ENCODE assay signal across 19 cellular contexts in the genomic region with DNA sequence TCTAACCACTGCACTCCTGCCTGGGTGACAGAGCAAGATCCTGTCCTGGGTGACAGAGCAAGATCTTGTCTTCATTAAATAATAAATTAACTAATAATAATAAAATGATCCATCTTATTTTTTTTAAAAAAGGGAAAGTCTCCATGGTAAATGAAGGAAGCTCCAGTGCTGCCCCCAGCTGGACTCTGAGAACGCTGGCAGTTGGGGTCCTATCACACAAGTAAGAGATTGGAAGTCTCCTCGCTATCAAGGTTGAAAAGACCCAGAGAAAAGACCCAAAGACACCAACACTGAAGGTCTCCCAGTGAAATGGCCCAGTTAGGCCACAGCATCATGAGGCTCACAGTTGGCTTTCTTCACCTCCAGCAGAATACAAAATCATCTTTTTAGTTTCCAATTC. TPM values are rescaled to one million over a fixed set of nuclear protein-coding genes. Genes with fewer than 3 reads are reported as not detected.
DNase-seq lines count a peak whose midpoint lies in the region; ATAC-seq and TF ChIP-seq lines count a peak whose summit lies in the region.
"Had no signal": no experiment of that assay in that cellular context is flagged by ENCODE, and none has a peak within 500 bp of the region (broad histone marks: within the 10 kb centered on the region; RNA-seq: fewer than 3 reads in every experiment).

No MANE protein-coding gene starts in this region.

- WGBS in heart left ventricle, 4 donors = 63 to 82% (median 71%) methylated on average over 2 of the region's 2 CpGs

- no peaks in the 10 kb centered on the region for H3K9me3 ChIP-seq in left ventricle myocardium inferior (replicated peaks)
- H3K9me3 ChIP-seq in heart left ventricle = no peaks in the 10 kb centered on the region
- H3K9me3 ChIP-seq in WERI-Rb-1 (ENCODE audit: severe bottlenecking) = no peaks in the 10 kb centered on the region
- H3K9me3 ChIP-seq in upper lobe of right lung = no peaks in the 10 kb centered on the region
- H3K9me3 ChIP-seq: A549 had no signal

- no peak overlapping the region for H3K27ac ChIP-seq in left ventricle myocardium inferior (replicated peaks)
- no peak overlapping the region for H3K27ac ChIP-seq in heart left ventricle
- H3K27ac ChIP-seq in WERI-Rb-1 = no peak overlapping the region
- H3K27ac ChIP-seq in upper lobe of right lung = no peak overlapping the region
- H3K27ac ChIP-seq: A549, hepatocyte had no signal

- no peak for DNase-seq in left ventricle myocardium inferior
- DNase-seq in heart left ventricle = no peak
- no peak for DNase-seq in WERI-Rb-1
- DNase-seq in fibroblast of the conjunctiva (ENCODE audit: low read depth) = peak; percentile 17
- DNase-seq in upper lobe of right lung = no peak
- DNase-seq in NCI-H524 treated with DMSO at 0.1 percent for 48 hours (lab: John Stamatoyannopoulos, UW) = no peak
- DNase-seq in NCI-H345 treated with DMSO at 0.1 percent for 48 hours (lab: John Stamatoyannopoulos, UW; ENCODE audit: unreplicated experiment) = no peak
- DNase-seq in stimulated activated CD4-positive, alpha-beta T cell treated with anti-CD3 and anti-CD28 coated beads, Interleukin-4, amount 100 ng/mL, for 1 hour = no peak
- DNase-seq: activated T-cell treated with anti-CD3 and anti-CD28 coated beads, Interleukin-2, amount 50 U/mL, for 4 hours; Kasumi-1; left ventricle myocardium superior; NCI-H1694; NCI-H446 had no signal

- H3K27me3 ChIP-seq in left ventricle myocardium inferior (ENCODE audit: low read depth) (no peaks in the 10 kb centered on the region), heart left ventricle (no peaks in the 10 kb centered on the region), WERI-Rb-1 (ENCODE audit: insufficient read depth, low read depth, severe bottlenecking) (no peaks in the 10 kb centered on the region), upper lobe of right lung (no peaks in the 10 kb centered on the region)
- H3K27me3 ChIP-seq: hepatocyte had no signal

- H3K36me3 ChIP-seq in left ventricle myocardium inferior (no peaks in the 10 kb centered on the region), heart left ventricle (no peaks in the 10 kb centered on the region), WERI-Rb-1 (no peaks in the 10 kb centered on the region), upper lobe of right lung (no peaks in the 10 kb centered on the region)

- peak; percentile 17 for TF ChIP-seq CTCF in left ventricle myocardium inferior (IDR thresholded peaks at IDR 0.05; ENCODE audit: borderline replicate concordance)
- peak in 2 of 12 donors; percentile 18 to 28 for TF ChIP-seq CTCF in heart left ventricle (IDR thresholded peaks at IDR 0.05)
- TF ChIP-seq CTCF in WERI-Rb-1 (IDR thresholded peaks at IDR 0.05; ENCODE audit: low read depth, low read length) = peak; percentile 11; the same call in 1 of the 2 replicates
- peak; percentile 8 for TF ChIP-seq CTCF in upper lobe of right lung (IDR thresholded peaks at IDR 0.05)

- intact Hi-C loops in left ventricle myocardium inferior (cut with micrococcal nuclease) (no loop called here), heart left ventricle (cut with DNase I) (no loop called here), upper lobe of right lung (cut with DNase I) (no loop called here)

- TF ChIP-seq POLR2A in heart left ventricle (IDR thresholded peaks at IDR 0.05) = no peak

- no peak for ATAC-seq in heart left ventricle
- no peak for ATAC-seq in upper lobe of right lung
- ATAC-seq: A549; activated T-cell treated with anti-CD3 and anti-CD28 coated beads, Interleukin-2, amount 50 U/mL, for 4 hours; left ventricle myocardium superior had no signal

- H3K4me3 ChIP-seq in left ventricle myocardium inferior (no peak overlapping the region), heart left ventricle (no peak overlapping the region), WERI-Rb-1 (ENCODE audit: low read depth, low read length) (no peak overlapping the region), upper lobe of right lung (no peak overlapping the region)
- H3K4me3 ChIP-seq: A549, hepatocyte had no signal

- H3K4me1 ChIP-seq in left ventricle myocardium inferior (no peaks in the 10 kb centered on the region), heart left ventricle (peaks cover 0 to 7% (median 0%) of the 10 kb centered on the region in 12 donors), upper lobe of right lung (no peaks in the 10 kb centered on the region)
- H3K4me1 ChIP-seq: A549 had no signal

RNA-seq across cellular contexts. Expression of a gene that starts 13.8 kb away (rescaled TPM):
- 0.36 TPM for total RNA-seq in left ventricle myocardium inferior
- under 1 TPM; 0.12 to 0.75 (median 0.43) TPM for total RNA-seq in heart left ventricle
- polyA plus RNA-seq in heart left ventricle = under 1 TPM; 0.27 to 1.00 TPM
- 1.6 TPM for total RNA-seq in upper lobe of right lung
- total RNA-seq: endothelial cell of umbilical vein, myocyte, posterior vena cava, urinary bladder had no signal
- polyA plus RNA-seq: endothelial cell of umbilical vein, hepatocyte, urinary bladder had no signal
